In genomic region chr1:6813165-6813564, GRCh38 we compare ENCODE assay signal across 38 cellular contexts.
"Had no signal": no experiment of that assay in that cellular context is flagged by ENCODE, and none has a peak within 500 bp of the region (broad histone marks: within the 10 kb centered on the region; RNA-seq: fewer than 3 reads in every experiment).

No MANE protein-coding gene starts in this region.

- FAIRE-seq: astrocyte, bronchial epithelial cell had no signal

- H3K4me3 Mint-ChIP-seq: activated naive CD4-positive, alpha-beta T cell treated with anti-CD3 and anti-CD28 coated beads for 36 hours; activated naive CD4-positive, alpha-beta T cell treated with anti-CD3 and anti-CD28 coated beads, Interleukin-2, amount 10 ng/mL, durations not matched to agents 7 days and 5 days; activated naive CD4-positive, alpha-beta T cell treated with anti-CD3 and anti-CD28 coated beads, Interleukin-2, amount 50 U/mL, for 24 hours; activated naive CD8-positive, alpha-beta T cell; activated naive CD8-positive, alpha-beta T cell treated with anti-CD3 and anti-CD28 coated beads for 36 hours; activated naive CD8-positive, alpha-beta T cell treated with anti-CD3 and anti-CD28 coated beads, Interleukin-2, amount 10 ng/mL, durations not matched to agents 7 days and 5 days; activated naive CD8-positive, alpha-beta T cell treated with anti-CD3 and anti-CD28 coated beads, Interleukin-2, amount 50 U/mL, for 24 hours; activated T-cell treated with anti-CD3 and anti-CD28 coated beads, Interleukin-2, amount 50 U/mL, for 4 hours; activated T-cell treated with anti-CD3 and anti-CD28 coated beads, Interleukin-2, amount 50 U/mL, for 72 hours; activated T-helper 1 cell treated with anti-CD3 and anti-CD28 coated beads, Interleukin-12 subunit alpha, Interleukin-12 subunit beta, Interleukin-2, Interleukin-4 antibody, amounts not matched to agents 30 ng/mL and 10 ng/mL and 1 ng/mL, durations not matched to agents 14 hours and 24 hours and 36 hours; activated T-helper 17 cell treated with anti-CD3 and anti-CD28 coated beads, Interleukin-2, amount 50 U/mL, for 72 hours; brain; central memory CD8-positive, alpha-beta T cell had no signal

- H3K9me3 Mint-ChIP-seq: activated naive CD4-positive, alpha-beta T cell treated with anti-CD3 and anti-CD28 coated beads for 36 hours; activated naive CD4-positive, alpha-beta T cell treated with anti-CD3 and anti-CD28 coated beads, Interleukin-2, amount 10 ng/mL, durations not matched to agents 7 days and 5 days; activated naive CD4-positive, alpha-beta T cell treated with anti-CD3 and anti-CD28 coated beads, Interleukin-2, amount 50 U/mL, for 24 hours; activated naive CD4-positive, alpha-beta T cell treated with anti-CD3 and anti-CD28 coated beads, Interleukin-2, amount 50 U/mL, for 72 hours; activated naive CD8-positive, alpha-beta T cell treated with anti-CD3 and anti-CD28 coated beads for 36 hours; activated naive CD8-positive, alpha-beta T cell treated with anti-CD3 and anti-CD28 coated beads, Interleukin-2, amount 10 ng/mL, durations not matched to agents 7 days and 5 days; activated naive CD8-positive, alpha-beta T cell treated with anti-CD3 and anti-CD28 coated beads, Interleukin-2, amount 50 U/mL, for 24 hours; activated T-cell treated with anti-CD3 and anti-CD28 coated beads, Interleukin-2, amount 50 U/mL, for 4 hours; activated T-cell treated with anti-CD3 and anti-CD28 coated beads, Interleukin-2, amount 50 U/mL, for 72 hours; activated T-helper 1 cell treated with anti-CD3 and anti-CD28 coated beads, Interleukin-12 subunit alpha, Interleukin-12 subunit beta, Interleukin-2, Interleukin-4 antibody, amounts not matched to agents 30 ng/mL and 10 ng/mL and 1 ng/mL, durations not matched to agents 14 hours and 24 hours and 36 hours; activated T-helper 17 cell treated with anti-CD3 and anti-CD28 coated beads, Interleukin-2, amount 50 U/mL, for 72 hours; activated T-helper 2 cell treated with anti-CD3 and anti-CD28 coated beads, Interferon-gamma antibody, Interleukin-2, Interleukin-4, amounts not matched to agents 10 μg/mL and 5 μg/mL and 100 μg/mL, durations not matched to agents 14 hours and 24 hours and 36 hours; brain; central memory CD8-positive, alpha-beta T cell had no signal

- H3K27me3 ChIP-seq: adrenal gland, ascending aorta, body of pancreas, brain microvascular endothelial cell, breast epithelium, cardiac muscle cell had no signal

- H3K36me3 ChIP-seq: adrenal gland, ascending aorta, brain microvascular endothelial cell, breast epithelium, cardiac muscle cell had no signal

- H3K36me3 Mint-ChIP-seq: activated naive CD4-positive, alpha-beta T cell treated with anti-CD3 and anti-CD28 coated beads, Interleukin-2, amount 10 ng/mL, durations not matched to agents 7 days and 5 days; activated naive CD4-positive, alpha-beta T cell treated with anti-CD3 and anti-CD28 coated beads, Interleukin-2, amount 50 U/mL, for 24 hours; activated naive CD4-positive, alpha-beta T cell treated with anti-CD3 and anti-CD28 coated beads, Interleukin-2, amount 50 U/mL, for 72 hours; activated naive CD8-positive, alpha-beta T cell treated with anti-CD3 and anti-CD28 coated beads for 36 hours; activated naive CD8-positive, alpha-beta T cell treated with anti-CD3 and anti-CD28 coated beads, Interleukin-2, amount 10 ng/mL, durations not matched to agents 7 days and 5 days had no signal

- ATAC-seq: activated naive CD4-positive, alpha-beta T cell treated with anti-CD3 and anti-CD28 coated beads, Interleukin-2, amount 50 U/mL, for 72 hours; activated naive CD8-positive, alpha-beta T cell treated with anti-CD3 and anti-CD28 coated beads, Interleukin-2, amount 50 U/mL, for 24 hours; activated T-cell treated with anti-CD3 and anti-CD28 coated beads, Interleukin-2, amount 50 U/mL, for 4 hours; activated T-cell treated with anti-CD3 and anti-CD28 coated beads, Interleukin-2, amount 50 U/mL, for 72 hours; activated T-helper 17 cell treated with anti-CD3 and anti-CD28 coated beads, Interleukin-2, amount 50 U/mL, for 72 hours; body of pancreas had no signal

- H3K27ac ChIP-seq: adrenal gland, ascending aorta, body of pancreas, brain microvascular endothelial cell, breast epithelium, cardiac muscle cell had no signal

- H3K27ac Mint-ChIP-seq: activated naive CD4-positive, alpha-beta T cell treated with anti-CD3 and anti-CD28 coated beads for 36 hours; activated naive CD4-positive, alpha-beta T cell treated with anti-CD3 and anti-CD28 coated beads, Interleukin-2, amount 10 ng/mL, durations not matched to agents 7 days and 5 days; activated naive CD4-positive, alpha-beta T cell treated with anti-CD3 and anti-CD28 coated beads, Interleukin-2, amount 50 U/mL, for 24 hours; activated naive CD4-positive, alpha-beta T cell treated with anti-CD3 and anti-CD28 coated beads, Interleukin-2, amount 50 U/mL, for 72 hours; activated naive CD8-positive, alpha-beta T cell; activated naive CD8-positive, alpha-beta T cell treated with anti-CD3 and anti-CD28 coated beads for 36 hours; activated naive CD8-positive, alpha-beta T cell treated with anti-CD3 and anti-CD28 coated beads, Interleukin-2, amount 10 ng/mL, durations not matched to agents 7 days and 5 days; activated naive CD8-positive, alpha-beta T cell treated with anti-CD3 and anti-CD28 coated beads, Interleukin-2, amount 50 U/mL, for 24 hours; activated T-cell treated with anti-CD3 and anti-CD28 coated beads, Interleukin-2, amount 50 U/mL, for 72 hours; activated T-helper 1 cell treated with anti-CD3 and anti-CD28 coated beads, Interleukin-12 subunit alpha, Interleukin-12 subunit beta, Interleukin-2, Interleukin-4 antibody, amounts not matched to agents 30 ng/mL and 10 ng/mL and 1 ng/mL, durations not matched to agents 14 hours and 24 hours and 36 hours; activated T-helper 17 cell treated with anti-CD3 and anti-CD28 coated beads, Interleukin-2, amount 50 U/mL, for 72 hours; activated T-helper 2 cell treated with anti-CD3 and anti-CD28 coated beads, Interferon-gamma antibody, Interleukin-2, Interleukin-4, amounts not matched to agents 10 μg/mL and 5 μg/mL and 100 μg/mL, durations not matched to agents 14 hours and 24 hours and 36 hours; brain had no signal

- H3K27me3 Mint-ChIP-seq: activated naive CD4-positive, alpha-beta T cell treated with anti-CD3 and anti-CD28 coated beads, Interleukin-2, amount 10 ng/mL, durations not matched to agents 7 days and 5 days; activated naive CD4-positive, alpha-beta T cell treated with anti-CD3 and anti-CD28 coated beads, Interleukin-2, amount 50 U/mL, for 24 hours; activated naive CD8-positive, alpha-beta T cell; activated naive CD8-positive, alpha-beta T cell treated with anti-CD3 and anti-CD28 coated beads for 36 hours; activated naive CD8-positive, alpha-beta T cell treated with anti-CD3 and anti-CD28 coated beads, Interleukin-2, amount 10 ng/mL, durations not matched to agents 7 days and 5 days; activated naive CD8-positive, alpha-beta T cell treated with anti-CD3 and anti-CD28 coated beads, Interleukin-2, amount 50 U/mL, for 24 hours; activated T-helper 17 cell treated with anti-CD3 and anti-CD28 coated beads, Interleukin-2, amount 50 U/mL, for 72 hours; brain; central memory CD8-positive, alpha-beta T cell had no signal

- DNase-seq: activated effector memory CD4-positive, alpha-beta T cell treated with anti-CD3 and anti-CD28 coated beads, Interleukin-2, amount 50 U/mL, for 16 hours; activated effector memory CD4-positive, alpha-beta T cell treated with Interleukin-2 at 50 U/mL for 16 hours; activated gamma-delta T cell; activated gamma-delta T cell treated with Interleukin-2 at 50 U/mL for 16 hours; activated naive CD4-positive, alpha-beta T cell; activated naive CD4-positive, alpha-beta T cell treated with anti-CD3 and anti-CD28 coated beads for 36 hours; activated naive CD4-positive, alpha-beta T cell treated with anti-CD3 and anti-CD28 coated beads, Interleukin-2, amount 10 ng/mL, durations not matched to agents 7 days and 5 days; activated naive CD4-positive, alpha-beta T cell treated with anti-CD3 and anti-CD28 coated beads, Interleukin-2, amount 50 U/mL, for 16 hours; activated naive CD4-positive, alpha-beta T cell treated with Interleukin-2 at 50 U/mL for 16 hours; activated naive CD8-positive, alpha-beta T cell treated with anti-CD3 and anti-CD28 coated beads for 36 hours; activated naive CD8-positive, alpha-beta T cell treated with anti-CD3 and anti-CD28 coated beads, Interleukin-2, amount 10 ng/mL, durations not matched to agents 7 days and 5 days; activated naive CD8-positive, alpha-beta T cell treated with anti-CD3 and anti-CD28 coated beads, Interleukin-2, amount 50 U/mL, for 24 hours; activated T-cell treated with anti-CD3 and anti-CD28 coated beads, Interleukin-2, amount 50 U/mL, for 4 hours; activated T-cell treated with anti-CD3 and anti-CD28 coated beads, Interleukin-2, amount 50 U/mL, for 48 hours; activated T-cell treated with anti-CD3 and anti-CD28 coated beads, Interleukin-2, amount 50 U/mL, for 72 hours; adrenal gland; amniotic stem cell; amygdala; anterior cingulate cortex; aorta; body of pancreas; brain microvascular endothelial cell; caudate nucleus; central memory CD4-positive, alpha-beta T cell; cerebellar nuclear complex had no signal

- H3K4me1 ChIP-seq: breast epithelium had no signal

- H3K4me3 ChIP-seq: adrenal gland, ascending aorta, body of pancreas, breast epithelium, cardiac muscle cell had no signal

- H3K9me3 ChIP-seq: adrenal gland, ascending aorta, body of pancreas, breast epithelium had no signal
